In genomic region chr12:53048033-53048779, GRCh38 we compare ENCODE assay signal across 8 cellular contexts. TPM values are rescaled to one million over a fixed set of nuclear protein-coding genes. Genes with fewer than 3 reads are reported as not detected.
DNase-seq lines count a peak whose midpoint lies in the region; ATAC-seq and TF ChIP-seq lines count a peak whose summit lies in the region.

No MANE protein-coding gene starts in this region.

- peaks cover 4% of the 10 kb centered on the region; the same call in 1 of the 2 replicates for H3K36me3 ChIP-seq in H7 (replicated peaks; ENCODE audit: control insufficient read depth, insufficient read depth, low read length)
- H3K36me3 ChIP-seq in WERI-Rb-1 = no peaks in the 10 kb centered on the region

- ATAC-seq in HG02763 (IDR thresholded peaks at IDR 0.05; ENCODE audit: unreplicated experiment) = no peak

- no peaks in the 10 kb centered on the region for H3K9me3 ChIP-seq in WERI-Rb-1 (ENCODE audit: severe bottlenecking)

- TF ChIP-seq CTCF in AG04449 (IDR thresholded peaks at IDR 0.05; ENCODE audit: insufficient read depth, low read length, missing control alignments) (peak; percentile 18), WERI-Rb-1 (IDR thresholded peaks at IDR 0.05; ENCODE audit: low read depth, low read length) (peak; percentile 19; the same call in 1 of the 2 replicates), foreskin fibroblast (IDR thresholded peaks at IDR 0.05; ENCODE audit: low read depth, low read length) (no peak)

- CTCF ChIA-PET in AG04449 (lab: Yijun Ruan, JAX) = interaction anchor here (0.6 to 6.5 kb wide), 15 partner anchors 9 to 148 kb away, joined by 3 to 92 read pairs (median 4); partner anchors contain the start of genes IGFBP6 and SOAT2

- no peak for DNase-seq in AG04449 (ENCODE audit: low read depth, low spot score)
- peak; percentile 59 for DNase-seq in H7
- no peak for DNase-seq in WERI-Rb-1
- DNase-seq in foreskin fibroblast = peak; percentile 55 to 72
- DNase-seq in nucleus accumbens (lab: John Stamatoyannopoulos, UW) = peak in 49 of 56 donors; percentile 24 to 79 (median 60)
- DNase-seq in activated gamma-delta T cell treated with Interleukin-2 at 50 U/mL for 16 hours = no peak
- no peak for DNase-seq in NCI-H128 (lab: John Stamatoyannopoulos, UW; ENCODE audit: unreplicated experiment)

- H3K27me3 ChIP-seq in H7 (ENCODE audit: control insufficient read depth, insufficient read depth, low read length) (peaks cover 7% of the 10 kb centered on the region), WERI-Rb-1 (ENCODE audit: insufficient read depth, low read depth, severe bottlenecking) (no peaks in the 10 kb centered on the region)

- peak overlapping the region; percentile 66 for H3K4me3 ChIP-seq in AG04449 (ENCODE audit: low read depth, low read length)
- peak overlapping the region; percentile 46; the same call in 1 of the 2 replicates for H3K4me3 ChIP-seq in H7 (ENCODE audit: insufficient read depth, low read depth, low read length)
- H3K4me3 ChIP-seq in WERI-Rb-1 (ENCODE audit: low read depth, low read length) = no peak overlapping the region
- H3K4me3 ChIP-seq in foreskin fibroblast (ENCODE audit: low read depth in 1 of 2, low read length in 2 of 2) = peak overlapping the region; percentile 77 to 88

- H3K27ac ChIP-seq in WERI-Rb-1 = peak overlapping the region; percentile 24; the same call in 1 of the 2 replicates

- POLR2A ChIA-PET in AG04449 (lab: Yijun Ruan, JAX) = interaction anchor here (0.6 to 3.5 kb wide), 13 partner anchors 9 to 246 kb away, joined by 3 to 26 read pairs (median 7); partner anchors contain the start of genes EIF4B, IGFBP6 and SPRYD3

RNA-seq across cellular contexts. Expression of gene TNS2, which starts 1.7 kb away (rescaled TPM):
- total RNA-seq in H7 (2014; rRNA removed; shearing (Covaris generic)) = 7.6 and 8.7 TPM in 2 replicates

RNA-seq across cellular contexts. Expression of gene SPRYD3, which starts 31.0 kb away (rescaled TPM):
- 8.3 and 8.7 TPM in 2 replicates for total RNA-seq in H7 (2014; rRNA removed; shearing (Covaris generic))

RNA-seq across cellular contexts. Expression of gene EIF4B, which starts 42.0 kb away (rescaled TPM):
- 581 and 770 TPM in 2 replicates for total RNA-seq in H7 (2014; rRNA removed; shearing (Covaris generic))

RNA-seq across cellular contexts. Expression of gene IGFBP6, which starts 49.3 kb away (rescaled TPM):
- 10.8 and 17.5 TPM in 2 replicates for total RNA-seq in H7 (2014; rRNA removed; shearing (Covaris generic))

RNA-seq across cellular contexts. Expression of gene SOAT2, which starts 55.1 kb away (rescaled TPM):
- not detected in 2 replicates for total RNA-seq in H7 (2014; rRNA removed; shearing (Covaris generic))

Comparison
In these comparisons a context has a peak if more than half of its experiments do, and no peak if none do; other contexts are left out.
1. DNase-seq: peak in H7 (single experiment), foreskin fibroblast (2 of 2) and nucleus accumbens (49 of 56); none in AG04449 (single experiment), WERI-Rb-1 (single experiment), activated gamma-delta T cell treated with Interleukin-2 at 50 U/mL for 16 hours (single experiment) and NCI-H128 (single experiment).